8 cellular contexts compared by ENCODE assay signal in genomic region chr9:125649315-125649714, GRCh38. TPM values are rescaled to one million over a fixed set of nuclear protein-coding genes. Genes with fewer than 3 reads are reported as not detected.
A peak's percentile ranks its signal among the peaks of the same experiment; 100 is the strongest.
DNase-seq lines count a peak whose midpoint lies in the region; ATAC-seq, FAIRE-seq and TF ChIP-seq lines count a peak whose summit lies in the region.

No MANE protein-coding gene starts in this region.

- H3K27me3 ChIP-seq in layer of hippocampus (ENCODE audit: control insufficient read depth, insufficient read depth, low read length) (no peaks in the 10 kb centered on the region), thyroid gland (no peaks in the 10 kb centered on the region), small intestine (ENCODE audit: control insufficient read depth in 2 of 2, insufficient read depth in 2 of 2, low read length in 2 of 2) (no peaks in the 10 kb centered on the region)

- H3K36me3 ChIP-seq in thyroid gland (no peaks in the 10 kb centered on the region), small intestine (ENCODE audit: control insufficient read depth in 2 of 2, insufficient read depth in 2 of 2, low read length in 2 of 2) (no peaks in the 10 kb centered on the region)

- H3K4me1 ChIP-seq in thyroid gland: peaks cover 3 to 18% of the 10 kb centered on the region in 2 donors
- H3K4me1 ChIP-seq in small intestine (ENCODE audit: control insufficient read depth in 2 of 2, insufficient read depth in 1 of 2, low read depth in 1 of 2, low read length in 1 of 2): peaks cover 0 to 5% of the 10 kb centered on the region in 2 donors

- ATAC-seq in HG03520 (IDR thresholded peaks at IDR 0.05; ENCODE audit: unreplicated experiment): no peak
- ATAC-seq in GM21619 (IDR thresholded peaks at IDR 0.05; ENCODE audit: unreplicated experiment): no peak

- no peaks in the 10 kb centered on the region for H3K9me3 ChIP-seq in thyroid gland
- no peaks in the 10 kb centered on the region for H3K9me3 ChIP-seq in small intestine (ENCODE audit: control insufficient read depth, low read depth)

- DNase-seq in AG20443 (ENCODE audit: low spot score) (peak; percentile 84), HS-5 (ENCODE audit: low read depth) (peak; percentile 87), thyroid gland (no peak), small intestine (no peak)

- FAIRE-seq in small intestine (lab: Jason Lieb, UNC): no peak

- TF ChIP-seq CTCF in WI38 (IDR thresholded peaks at IDR 0.05; ENCODE audit: low read depth, low read length): no peak
- TF ChIP-seq CTCF in thyroid gland (IDR thresholded peaks at IDR 0.05): no peak

- intact Hi-C loops in thyroid gland (cut with DNase I): no loop called here

- TF ChIP-seq POLR2A in thyroid gland (IDR thresholded peaks at IDR 0.05): no peak

- H3K27ac ChIP-seq in layer of hippocampus (ENCODE audit: low read depth, low read length): peak overlapping the region; percentile 21
- H3K27ac ChIP-seq in thyroid gland: peak overlapping the region in 1 of 3 donors; percentile 36
- no peak overlapping the region for H3K27ac ChIP-seq in small intestine (ENCODE audit: low read depth in 1 of 2, low read length in 1 of 2)

- H3K4me3 ChIP-seq in WI38 (ENCODE audit: low read depth, low read length) (peak overlapping the region; percentile 20), thyroid gland (replicated peaks in 1 of 3) (no peak overlapping the region), small intestine (ENCODE audit: low read depth in 1 of 2, low read length in 2 of 2) (no peak overlapping the region)

- 72 to 75% methylated on average over 6 of the region's 6 CpGs for WGBS in thyroid gland, 2 donors
- WGBS in small intestine, 3 donors: 75 to 87% (median 81%) methylated on average over 6 of the region's 6 CpGs

RNA-seq across cellular contexts. Expression of gene MAPKAP1, which starts 57.7 kb away (rescaled TPM):
- total RNA-seq in thyroid gland: 100 to 1,000 TPM in 3 of 4 donors, 10 to 100 TPM in 1; 87.1 to 114 (median 111) TPM
- polyA plus RNA-seq in small intestine: 10 to 100 TPM; 38.4 to 57.4 (median 45.0) TPM

Comparison
In these comparisons a context has a peak if more than half of its experiments do, and no peak if none do; other contexts are left out.
1. DNase-seq: peak in AG20443 (single experiment) and HS-5 (single experiment); none in thyroid gland (0 of 2) and small intestine (single experiment).